ENCODE assay signal across 8 cellular contexts in genomic region chr4:82335043-82335442, GRCh38.
"Had no signal": no experiment of that assay in that cellular context is flagged by ENCODE, and none has a peak within 500 bp of the region (broad histone marks: within the 10 kb centered on the region; RNA-seq: fewer than 3 reads in every experiment).

No MANE protein-coding gene starts in this region.

- FAIRE-seq: G401.6, GM12878, GM12891, GM12892, GM18507, GM19239 had no signal

- ATAC-seq: GM12878 had no signal

- DNase-seq: GDM1, GF-D8 had no signal

- H3K4me3 ChIP-seq: GM12878 had no signal
